ENCODE assay signal across 7 cellular contexts in the genomic region with DNA sequence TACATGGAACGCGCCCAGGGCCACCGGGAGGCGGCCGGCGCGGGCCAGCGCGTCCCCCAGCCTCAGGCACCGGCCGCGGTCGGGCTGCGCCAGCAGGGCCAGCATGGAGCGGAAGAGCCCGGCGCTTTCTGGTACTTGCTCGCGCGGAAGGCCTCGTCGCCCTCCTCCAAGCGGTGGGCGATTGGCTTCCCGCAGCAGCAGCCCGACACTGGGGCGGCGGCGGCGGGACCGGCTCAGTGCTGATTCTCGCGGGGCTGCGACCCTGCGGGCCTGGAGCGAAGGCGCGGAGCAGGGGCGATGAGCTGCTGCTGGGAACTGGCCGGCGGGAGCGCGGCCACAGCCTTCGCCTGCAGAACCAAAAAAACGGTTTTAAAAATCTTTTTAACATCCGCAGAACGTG.
A peak's percentile ranks its signal among the peaks of the same experiment; 100 is the strongest.
DNase-seq lines count a peak whose midpoint lies in the region; ATAC-seq and TF ChIP-seq lines count a peak whose summit lies in the region.
"Not testable (repeated sequence)": the region's sequence is repeated elsewhere in the genome, so short reads cannot be mapped to it uniquely, and the experiment has no call there.

No MANE protein-coding gene starts in this region.

- H3K4me2 ChIP-seq in PC-3 (ENCODE audit: low read length), result not testable (repeated sequence)

- not testable (repeated sequence) for H3F3A ChIP-seq in PC-3 (ENCODE audit: low read length, unreplicated experiment)

- H3K79me2 ChIP-seq in PC-3 (ENCODE audit: low read length), result not testable (repeated sequence)

- not testable (repeated sequence) for H3K4me3 Mint-ChIP-seq in glutamatergic neuron (ENCODE audit: unreplicated experiment); osteocyte (ENCODE audit: unreplicated experiment)

- not testable (repeated sequence) for H3K27ac Mint-ChIP-seq in glutamatergic neuron (ENCODE audit: unreplicated experiment); osteocyte (ENCODE audit: unreplicated experiment)

- not testable (repeated sequence) for H2AFZ ChIP-seq in PC-3 (ENCODE audit: low read length)

- not testable (repeated sequence) for H3K36me3 ChIP-seq in PC-3 (ENCODE audit: low read depth, low read length)

- not testable (repeated sequence) for H3K27ac ChIP-seq in PC-3 (ENCODE audit: low read length)

- POLR2A ChIA-PET in PC-3 (lab: Charles Lee; ENCODE audit: unreplicated experiment), result not testable (repeated sequence)

- not testable (repeated sequence) for H3K4me3 ChIP-seq in PC-3 (ENCODE audit: low read length)

- not testable (repeated sequence) for H3K9ac ChIP-seq in PC-3 (ENCODE audit: low read length)

- not testable (repeated sequence) for H3K9me3 ChIP-seq in PC-3 (ENCODE audit: low read length)

- H3K27me3 Mint-ChIP-seq in glutamatergic neuron (ENCODE audit: unreplicated experiment); osteocyte (ENCODE audit: unreplicated experiment): not testable (repeated sequence)

- H4K20me1 ChIP-seq in PC-3 (ENCODE audit: low read length), result not testable (repeated sequence)

- H3K9me2 ChIP-seq in PC-3 (replicated peaks; ENCODE audit: low read length), result not testable (repeated sequence)

- not testable (repeated sequence) for H3K9me3 Mint-ChIP-seq in glutamatergic neuron (ENCODE audit: unreplicated experiment); osteocyte (ENCODE audit: unreplicated experiment)

- H3K36me3 Mint-ChIP-seq in glutamatergic neuron (ENCODE audit: unreplicated experiment); osteocyte (ENCODE audit: unreplicated experiment): not testable (repeated sequence)

- not testable (repeated sequence) for H3K27me3 ChIP-seq in PC-3 (ENCODE audit: low read length)

- intact Hi-C loops in PC-3 (cut with micrococcal nuclease), result not testable (repeated sequence)

- TF ChIP-seq CTCF in PC-3 (conservative IDR thresholded peaks at IDR 0.05; ENCODE audit: low read depth, low read length); glutamatergic neuron (IDR thresholded peaks at IDR 0.05; ENCODE audit: partially characterized antibody, unreplicated experiment); osteocyte (IDR thresholded peaks at IDR 0.05): not testable (repeated sequence)

- CTCF ChIA-PET in PC-3 (lab: Charles Lee), result not testable (repeated sequence)

- not testable (repeated sequence) for ATAC-seq in PC-3, left lobe of liver

- not testable (repeated sequence) for H3K4me1 ChIP-seq in PC-3 (ENCODE audit: insufficient read depth, low read length)

- DNase-seq in PC-3 (peak; percentile 6), astrocyte of the hippocampus (ENCODE audit: low read depth, low spot score) (peak; percentile 10), glutamatergic neuron (peak; percentile 12), left lobe of liver (ENCODE audit: low spot score) (peak; percentile 27), osteocyte (ENCODE audit: extremely low spot score, unreplicated experiment) (peak; percentile 82)
- peak; percentile 16 to 21 for DNase-seq in activated T-cell treated with anti-CD3 and anti-CD28 coated beads, Interleukin-2, amount 50 U/mL, for 48 hours
- peak; percentile 0 to 1 for DNase-seq in stimulated activated CD4-positive, alpha-beta T cell treated with anti-CD3 and anti-CD28 coated beads, Interleukin-4, amount 100 ng/mL, for 4 hours

- not testable (repeated sequence) for H3K4me1 Mint-ChIP-seq in glutamatergic neuron (ENCODE audit: low read depth, unreplicated experiment); osteocyte (ENCODE audit: unreplicated experiment)

- not testable (repeated sequence) for BruUV-seq in PC-3 (replicated peaks; lab: Mats Ljungman, UMichigan)

Comparison
In these comparisons a context has a peak if more than half of its experiments do, and no peak if none do; other contexts are left out.
1. DNase-seq: peak in every context shown above with its lines; median percentile 82 in osteocyte; 27 in left lobe of liver; 18 in activated T-cell treated with anti-CD3 and anti-CD28 coated beads, Interleukin-2, amount 50 U/mL, for 48 hours; 12 in glutamatergic neuron; 10 in astrocyte of the hippocampus; 6 in PC-3; 0 in stimulated activated CD4-positive, alpha-beta T cell treated with anti-CD3 and anti-CD28 coated beads, Interleukin-4, amount 100 ng/mL, for 4 hours.